Comparison of ENCODE assay signal across 1 cellular context in genomic region chr21:37164742-37165141, GRCh38.
TF ChIP-seq lines count a peak whose summit lies in the region.

No MANE protein-coding gene starts in this region.

TF ChIP-seq in K562, 482 proteins besides CTCF, POLR2A, EP300 and RAD21 (continued from another document):
- no peak for TF ChIP-seq ZNF655 (CRISPR knock-in tag; IDR thresholded peaks at IDR 0.05)
- TF ChIP-seq ATF4 (CRISPR knock-in tag; IDR thresholded peaks at IDR 0.05) = peak; percentile 67
- TF ChIP-seq ATF3 (IDR thresholded peaks at IDR 0.05) = peak; percentile 82
- TF ChIP-seq ATF3 (CRISPR knock-in tag; conservative IDR thresholded peaks at IDR 0.05) = no peak
- TF ChIP-seq ZSCAN32 (CRISPR knock-in tag; IDR thresholded peaks at IDR 0.05) = peak; percentile 64; the same call in 1 of the 2 replicates
- TF ChIP-seq CEBPB (tag; IDR thresholded peaks at IDR 0.05) = 0 out of 2 replicates have a peak, but pooled peaks have one; percentile 34
- TF ChIP-seq CEBPG (CRISPR knock-in tag; IDR thresholded peaks at IDR 0.05) = no peak
- peak; percentile 84 to 88 for TF ChIP-seq CEBPG (tag; conservative IDR thresholded peaks at IDR 0.05 in 1 of 2, IDR thresholded peaks at IDR 0.05 in 1 of 2)
- TF ChIP-seq ZBTB5 (IDR thresholded peaks at IDR 0.05) = no peak
TF ChIP-seq in K562: peak in this region for 6.
